ENCODE assay signal across 17 cellular contexts in the genomic region with DNA sequence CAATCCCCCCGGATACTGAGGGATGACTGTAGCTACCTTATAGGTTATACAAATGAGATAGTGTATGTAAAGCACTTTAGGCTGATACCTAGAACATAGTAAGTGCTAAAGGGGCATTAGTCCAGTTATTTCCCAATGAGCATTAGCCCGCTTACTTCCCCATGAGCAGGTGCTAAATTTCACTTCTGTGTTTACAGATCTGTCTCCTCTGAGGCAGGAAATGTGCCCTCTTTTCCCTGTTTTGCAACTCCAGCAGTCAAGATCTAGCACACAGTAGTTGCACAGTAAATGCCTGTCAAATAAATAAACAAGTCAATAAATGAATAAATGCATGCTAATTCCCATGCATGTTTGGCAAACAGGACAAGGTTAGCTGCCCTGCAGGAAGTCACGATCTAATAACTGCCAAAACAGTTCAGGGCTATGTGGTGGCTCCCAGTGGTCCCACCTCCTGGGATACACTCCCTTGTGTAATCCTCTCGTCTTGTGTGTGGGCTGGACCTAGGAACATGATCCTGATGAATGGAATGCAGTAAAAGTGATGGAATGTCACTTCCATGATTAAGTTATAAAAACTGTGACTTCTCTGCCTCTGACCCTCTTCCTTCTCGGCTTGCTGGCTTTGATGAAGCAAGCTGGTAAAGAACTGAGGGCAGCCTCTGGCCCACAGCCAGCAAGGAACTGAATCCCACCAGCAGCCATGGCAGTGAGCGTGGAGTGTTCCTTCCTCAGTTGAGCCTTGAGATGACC.
DNase-seq lines count a peak whose midpoint lies in the region; ATAC-seq and TF ChIP-seq lines count a peak whose summit lies in the region.
"Had no signal": no experiment of that assay in that cellular context is flagged by ENCODE, and none has a peak within 500 bp of the region (broad histone marks: within the 10 kb centered on the region; RNA-seq: fewer than 3 reads in every experiment).

No MANE protein-coding gene starts in this region.

- H3K27ac Mint-ChIP-seq in progenitor cell of endocrine pancreas: no peak overlapping the region
- H3K27ac Mint-ChIP-seq: memory B cell had no signal

- H3K36me3 Mint-ChIP-seq in progenitor cell of endocrine pancreas (ENCODE audit: insufficient read depth): no peaks in the 10 kb centered on the region
- H3K36me3 Mint-ChIP-seq: memory B cell had no signal

- no peak for TF ChIP-seq CTCF in progenitor cell of endocrine pancreas (IDR thresholded peaks at IDR 0.05; ENCODE audit: unreplicated experiment)

- no peak overlapping the region for H3K9ac ChIP-seq in adipocyte (ENCODE audit: low read length)
- H3K9ac ChIP-seq: KMS-11 had no signal

- no peaks in the 10 kb centered on the region for H3K9me3 ChIP-seq in adipocyte (ENCODE audit: control insufficient read depth, low read length)
- H3K9me3 ChIP-seq: prostate gland, testis had no signal

- H3K36me3 ChIP-seq in adipocyte (ENCODE audit: control insufficient read depth, insufficient read depth, low read length, severe bottlenecking): no peaks in the 10 kb centered on the region
- H3K36me3 ChIP-seq: prostate gland had no signal

- H3K9me3 Mint-ChIP-seq in progenitor cell of endocrine pancreas (ENCODE audit: low read depth): no peaks in the 10 kb centered on the region
- H3K9me3 Mint-ChIP-seq: memory B cell had no signal

- H3K4me3 ChIP-seq in adipocyte (ENCODE audit: low read length): no peak overlapping the region
- H3K4me3 ChIP-seq: prostate gland, SK-N-MC, testis had no signal

- H3K27me3 Mint-ChIP-seq in progenitor cell of endocrine pancreas: peaks cover 21% of the 10 kb centered on the region
- H3K27me3 Mint-ChIP-seq: memory B cell had no signal

- peak; percentile 66 for DNase-seq in AG08396 (ENCODE audit: low spot score)
- peak; percentile 87 for DNase-seq in HS-27A (ENCODE audit: low read depth)
- peak; percentile 62 for DNase-seq in adipocyte (ENCODE audit: low read depth)
- peak; percentile 91 for DNase-seq in kidney tubule cell (ENCODE audit: low spot score)
- no peak for DNase-seq in RKO (ENCODE audit: low spot score)
- no peak for DNase-seq in stimulated activated CD4-positive, alpha-beta T cell treated with anti-CD3 and anti-CD28 coated beads, Interleukin-2, amount 100 ng/mL, for 24 hours
- no peak for DNase-seq in progenitor cell of endocrine pancreas (ENCODE audit: low spot score, unreplicated experiment)
- DNase-seq: activated CD4-positive, alpha-beta T cell treated with anti-CD3 and anti-CD28 coated beads for 48 hours; activated naive CD4-positive, alpha-beta T cell; AML-193; NCI-H446 treated with DMSO at 0.1 percent for 48 hours; testis had no signal

- H3K27me3 ChIP-seq in adipocyte (replicated peaks; ENCODE audit: control insufficient read depth, insufficient read depth, low read length): peaks cover 40% of the 10 kb centered on the region
- H3K27me3 ChIP-seq: testis had no signal

- peaks cover 6% of the 10 kb centered on the region for H3K4me1 ChIP-seq in adipocyte (ENCODE audit: control insufficient read depth, insufficient read depth, low read length)
- H3K4me1 ChIP-seq: testis had no signal

- no peak for ATAC-seq in SK-N-SH treated with all-trans-retinoic acid at 6 μM for 48 hours

- H3K4me1 Mint-ChIP-seq in progenitor cell of endocrine pancreas (ENCODE audit: low read depth): peaks cover 25% of the 10 kb centered on the region
- H3K4me1 Mint-ChIP-seq: memory B cell had no signal

- no peak overlapping the region for H3K4me3 Mint-ChIP-seq in progenitor cell of endocrine pancreas (ENCODE audit: low read depth)
- H3K4me3 Mint-ChIP-seq: memory B cell had no signal

TF ChIP-seq in SK-N-SH treated with all-trans-retinoic acid at 6 μM for 48 hours, 23 proteins besides CTCF, POLR2A, EP300 and RAD21:
- TF ChIP-seq ZNF565 (CRISPR knock-in tag; conservative IDR thresholded peaks at IDR 0.05; ENCODE audit: low read depth) (no peak), TOX (CRISPR knock-in tag; IDR thresholded peaks at IDR 0.05; ENCODE audit: borderline replicate concordance) (no peak), ARNTL (CRISPR knock-in tag; IDR thresholded peaks at IDR 0.05; ENCODE audit: borderline replicate concordance, low read depth) (no peak), TCF4 (CRISPR knock-in tag; IDR thresholded peaks at IDR 0.05; ENCODE audit: borderline replicate concordance) (no peak), ZC3H10 (CRISPR knock-in tag; IDR thresholded peaks at IDR 0.05) (no peak), CREB5 (CRISPR knock-in tag; IDR thresholded peaks at IDR 0.05; ENCODE audit: low read depth) (no peak), SNAI2 (CRISPR knock-in tag; IDR thresholded peaks at IDR 0.05) (no peak), ISL1 (CRISPR knock-in tag; IDR thresholded peaks at IDR 0.05) (no peak), PPARA (CRISPR knock-in tag; IDR thresholded peaks at IDR 0.05; ENCODE audit: borderline replicate concordance) (no peak), BACH2 (CRISPR knock-in tag; IDR thresholded peaks at IDR 0.05; ENCODE audit: borderline replicate concordance) (no peak), ZNF70 (CRISPR knock-in tag; IDR thresholded peaks at IDR 0.05) (no peak)
- TF ChIP-seq, protein P1, sequence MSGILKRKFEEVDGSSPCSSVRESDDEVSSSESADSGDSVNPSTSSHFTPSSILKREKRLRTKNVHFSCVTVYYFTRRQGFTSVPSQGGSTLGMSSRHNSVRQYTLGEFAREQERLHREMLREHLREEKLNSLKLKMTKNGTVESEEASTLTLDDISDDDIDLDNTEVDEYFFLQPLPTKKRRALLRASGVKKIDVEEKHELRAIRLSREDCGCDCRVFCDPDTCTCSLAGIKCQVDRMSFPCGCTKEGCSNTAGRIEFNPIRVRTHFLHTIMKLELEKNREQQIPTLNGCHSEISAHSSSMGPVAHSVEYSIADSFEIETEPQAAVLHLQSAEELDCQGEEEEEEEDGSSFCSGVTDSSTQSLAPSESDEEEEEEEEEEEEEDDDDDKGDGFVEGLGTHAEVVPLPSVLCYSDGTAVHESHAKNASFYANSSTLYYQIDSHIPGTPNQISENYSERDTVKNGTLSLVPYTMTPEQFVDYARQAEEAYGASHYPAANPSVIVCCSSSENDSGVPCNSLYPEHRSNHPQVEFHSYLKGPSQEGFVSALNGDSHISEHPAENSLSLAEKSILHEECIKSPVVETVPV (CRISPR knock-in tag; IDR thresholded peaks at IDR 0.05): no peak

Comparison
In these comparisons a context has a peak if more than half of its experiments do, and no peak if none do; other contexts are left out.
1. DNase-seq: peak in AG08396 (single experiment), HS-27A (single experiment), adipocyte (single experiment) and kidney tubule cell (single experiment); none in RKO (single experiment), stimulated activated CD4-positive, alpha-beta T cell treated with anti-CD3 and anti-CD28 coated beads, Interleukin-2, amount 100 ng/mL, for 24 hours (0 of 2) and progenitor cell of endocrine pancreas (single experiment).